23 cellular contexts compared by ENCODE assay signal in genomic region chr1:73756817-73757216, GRCh38.
DNase-seq lines count a peak whose midpoint lies in the region; ATAC-seq, FAIRE-seq and TF ChIP-seq lines count a peak whose summit lies in the region.
"Had no signal": no experiment of that assay in that cellular context is flagged by ENCODE, and none has a peak within 500 bp of the region (broad histone marks: within the 10 kb centered on the region; RNA-seq: fewer than 3 reads in every experiment).

No MANE protein-coding gene starts in this region.

- ATAC-seq in A549 (no peak), HG02973 (IDR thresholded peaks at IDR 0.05; ENCODE audit: unreplicated experiment) (no peak)
- ATAC-seq: CD8-positive, alpha-beta T cell had no signal

- TF ChIP-seq EP300 in A549 (IDR thresholded peaks at IDR 0.05) (no peak), H1 (IDR thresholded peaks at IDR 0.05; ENCODE audit: borderline replicate concordance in 1 of 2, low read depth in 2 of 2, low read length in 2 of 2) (no peak)

- no peak overlapping the region for H3K4me2 ChIP-seq in A549
- no peak overlapping the region for H3K4me2 ChIP-seq in H1 (ENCODE audit: insufficient read depth in 1 of 2, low read depth in 2 of 2, low read length in 2 of 2)
- H3K4me2 ChIP-seq in PC-9 = no peak overlapping the region
- H3K4me2 ChIP-seq: BLaER1 treated with 17β-estradiol and CSF1 and Interleukin-3, amounts not matched to agents 10 nM and 100 nM had no signal

- no peak for TF ChIP-seq RAD21 in A549 (conservative IDR thresholded peaks at IDR 0.05 in 1 of 2, IDR thresholded peaks at IDR 0.05 in 1 of 2)
- TF ChIP-seq RAD21 in H1 (IDR thresholded peaks at IDR 0.05 in 1 of 2, conservative IDR thresholded peaks at IDR 0.05 in 1 of 2; ENCODE audit: low read depth in 2 of 2, low read length in 2 of 2) = no peak

- H3K9ac ChIP-seq in SK-N-MC (ENCODE audit: insufficient read length) (no peak overlapping the region), H1 (replicated peaks in 1 of 4; ENCODE audit: extremely low read depth in 1 of 4, low read depth in 3 of 4, low read length in 3 of 4) (no peak overlapping the region)
- H3K9ac ChIP-seq: BLaER1 treated with 17β-estradiol and CSF1 and Interleukin-3, amounts not matched to agents 10 nM and 100 nM had no signal

- H3K27me3 ChIP-seq in H1 (replicated peaks in 1 of 4; ENCODE audit: control insufficient read depth in 3 of 4, extremely low read depth in 1 of 4, insufficient read depth in 3 of 4, low read length in 3 of 4) = no peaks in the 10 kb centered on the region
- no peaks in the 10 kb centered on the region for H3K27me3 ChIP-seq in PC-9 (ENCODE audit: insufficient read depth, low read depth)
- H3K27me3 ChIP-seq: BLaER1 treated with 17β-estradiol and CSF1 and Interleukin-3, amounts not matched to agents 10 nM and 100 nM had no signal

- H3K9me3 ChIP-seq in A549 (no peaks in the 10 kb centered on the region), SK-N-MC (ENCODE audit: low read depth, low read length) (no peaks in the 10 kb centered on the region), H1 (ENCODE audit: insufficient read depth in 2 of 2, low read depth in 1 of 2, low read length in 1 of 2) (no peaks in the 10 kb centered on the region), PC-9 (ENCODE audit: insufficient read depth, low read depth) (no peaks in the 10 kb centered on the region)
- H3K9me3 ChIP-seq: BLaER1 treated with 17β-estradiol and CSF1 and Interleukin-3, amounts not matched to agents 10 nM and 100 nM; Caco-2 had no signal

- H2AK5ac ChIP-seq in H1 (ENCODE audit: low read depth, low read length) = no peak overlapping the region

- H4K20me1 ChIP-seq in H1 (replicated peaks in 1 of 2; ENCODE audit: control insufficient read depth in 1 of 2, insufficient read depth in 2 of 2, low read length in 2 of 2) (no peaks in the 10 kb centered on the region), PC-9 (ENCODE audit: insufficient read depth) (no peaks in the 10 kb centered on the region)
- H4K20me1 ChIP-seq: BLaER1 treated with 17β-estradiol and CSF1 and Interleukin-3, amounts not matched to agents 10 nM and 100 nM had no signal

- no peaks in the 10 kb centered on the region for H3K23me2 ChIP-seq in H1 (ENCODE audit: low read depth, low read length)

- no peak overlapping the region for H2BK12ac ChIP-seq in H1 (ENCODE audit: low read depth, low read length)

- H3K79me2 ChIP-seq in H1 (ENCODE audit: control insufficient read depth in 1 of 2, insufficient read depth in 2 of 2, low read length in 2 of 2) = no peaks in the 10 kb centered on the region
- no peaks in the 10 kb centered on the region for H3K79me2 ChIP-seq in PC-9 (ENCODE audit: low read depth)

- H2AFZ ChIP-seq in H1 (ENCODE audit: low read length) (no peak overlapping the region), PC-9 (no peak overlapping the region)

- H3K4me3 ChIP-seq in A549 (no peak overlapping the region), SK-N-MC (peak overlapping the region; percentile 21), H1 (ENCODE audit: extremely low read depth in 1 of 4, insufficient read depth in 2 of 4, low read depth in 3 of 4, low read length in 4 of 4) (no peak overlapping the region), PC-9 (no peak overlapping the region)
- H3K4me3 ChIP-seq: BLaER1 treated with 17β-estradiol and CSF1 and Interleukin-3, amounts not matched to agents 10 nM and 100 nM had no signal

- TF ChIP-seq CTCF in A549 (IDR thresholded peaks at IDR 0.05) (no peak), D721Med (IDR thresholded peaks at IDR 0.05; ENCODE audit: insufficient read depth, missing control alignments) (no peak), H1 (IDR thresholded peaks at IDR 0.05; ENCODE audit: control extremely low read depth in 1 of 3, insufficient read depth in 1 of 3, low read depth in 1 of 3, low read length in 3 of 3) (no peak), PC-9 (conservative IDR thresholded peaks at IDR 0.05) (no peak)

- no peak overlapping the region for H3K18ac ChIP-seq in H1 (ENCODE audit: extremely low read depth, low read length)

- H3K9me2 ChIP-seq in PC-9 (ENCODE audit: insufficient read depth) = no peaks in the 10 kb centered on the region

- H2BK120ac ChIP-seq in H1 (replicated peaks; ENCODE audit: low read depth, low read length) = no peak overlapping the region

- H3K56ac ChIP-seq in H1 (replicated peaks; ENCODE audit: insufficient read length, low read depth, low read length) = no peak overlapping the region

- no peak overlapping the region for H3K23ac ChIP-seq in H1 (ENCODE audit: insufficient read length)

- no peak overlapping the region for H2BK20ac ChIP-seq in H1 (ENCODE audit: low read length)

- POLR2A ChIA-PET in A549 (lab: Yijun Ruan, JAX) = no interaction called here
- POLR2A ChIA-PET in H1 (lab: Charles Lee; ENCODE audit: partially characterized antibody) = no interaction called here
- POLR2A ChIA-PET in PC-9 (lab: Charles Lee; ENCODE audit: unreplicated experiment) = no interaction called here

- H3K27ac ChIP-seq in A549 (no peak overlapping the region), SK-N-MC (peak overlapping the region; percentile 12; the same call in 1 of the 2 replicates), H1 (ENCODE audit: low read depth, low read length) (no peak overlapping the region), PC-9 (no peak overlapping the region)
- H3K27ac ChIP-seq: BLaER1 treated with 17β-estradiol and CSF1 and Interleukin-3, amounts not matched to agents 10 nM and 100 nM; C4-2B had no signal

- FAIRE-seq in A549 (lab: Jason Lieb, UNC) = no peak
- FAIRE-seq in D721Med (lab: Jason Lieb, UNC) = peak; percentile 32
- no peak for FAIRE-seq in H1 (lab: Jason Lieb, UNC)
- FAIRE-seq: A204.1, G401.6, GM12891, GM18507 had no signal

- no peaks in the 10 kb centered on the region for H3K79me1 ChIP-seq in H1 (ENCODE audit: low read depth, low read length)

- H3F3A ChIP-seq in PC-9 (ENCODE audit: insufficient read depth, low read depth) = no peaks in the 10 kb centered on the region

- H4K8ac ChIP-seq in H1 (ENCODE audit: extremely low read depth, insufficient read depth, low read length) = no peak overlapping the region

- WGBS in A549 (ENCODE audit: missing lambda C conversion rate) = 9% methylated on average over 2 of the region's 2 CpGs
- 92% methylated on average over 2 of the region's 2 CpGs; no CpG with 5 or more reads in 1 of the 2 experiments for WGBS in H1 (ENCODE audit: extremely low coverage in 1 of 2, insufficient coverage in 1 of 2, insufficient read length in 1 of 2, insufficient replicate concordance in 2 of 2, low coverage in 1 of 2, low lambda C conversion rate in 2 of 2, missing lambda C conversion rate in 1 of 2), 2 experiments

- CTCF ChIA-PET in A549 (lab: Yijun Ruan, JAX) (no interaction called here), H1 (lab: Charles Lee; ENCODE audit: partially characterized antibody) (no interaction called here), PC-9 (lab: Charles Lee) (interaction anchor here (0.6 kb wide), 1 partner anchor 8 kb away, joined by 3 read pairs; no protein-coding TSS in a partner anchor)

- BruUV-seq in PC-9 (replicated peaks; lab: Mats Ljungman, UMichigan) = no TSS peak

- no peaks in the 10 kb centered on the region for H3K4me1 ChIP-seq in A549
- no peaks in the 10 kb centered on the region for H3K4me1 ChIP-seq in H1 (replicated peaks in 1 of 4; ENCODE audit: control insufficient read depth in 3 of 4, insufficient read depth in 4 of 4, low read length in 3 of 4)
- H3K4me1 ChIP-seq in PC-9 (replicated peaks; ENCODE audit: insufficient read depth) = peaks cover 7% of the 10 kb centered on the region; the same call in 1 of the 2 replicates
- H3K4me1 ChIP-seq: BLaER1 treated with 17β-estradiol and CSF1 and Interleukin-3, amounts not matched to agents 10 nM and 100 nM; Caco-2 had no signal

- H3K4ac ChIP-seq in H1 (replicated peaks; ENCODE audit: insufficient read length, low read depth, low read length) = no peak overlapping the region

- H2BK15ac ChIP-seq in H1 (ENCODE audit: low read length) = no peak overlapping the region

- intact Hi-C loops in PC-9 (cut with micrococcal nuclease; ENCODE audit: unreplicated experiment) = loop anchor here (10.0 kb wide), 1 partner anchor 52 kb away; no protein-coding TSS in a partner anchor

- H4K5ac ChIP-seq in H1 (ENCODE audit: insufficient read length, low read depth, low read length) = no peak overlapping the region

- no peak overlapping the region for H4K91ac ChIP-seq in H1 (replicated peaks; ENCODE audit: insufficient read length, low read length)

- no peak for TF ChIP-seq POLR2A in A549 (IDR thresholded peaks at IDR 0.05; ENCODE audit: low read length)
- TF ChIP-seq POLR2A in H1 (IDR thresholded peaks at IDR 0.05; ENCODE audit: control extremely low read depth in 1 of 2, low read depth in 2 of 2, low read length in 2 of 2) = no peak

- no peak overlapping the region for H3K14ac ChIP-seq in H1 (ENCODE audit: insufficient read length)

- H2BK5ac ChIP-seq in H1 (ENCODE audit: low read depth, low read length) = no peak overlapping the region

- DNase-seq in A549 (ENCODE audit: low read depth in 1 of 2, low spot score in 1 of 2) (no peak), D721Med (ENCODE audit: insufficient read length, low spot score) (no peak), SK-N-MC (ENCODE audit: low read depth, low spot score) (no peak), H1 (ENCODE audit: low read depth in 1 of 2, low spot score in 2 of 2) (no peak), PC-9 (no peak), OCI-M2 (lab: John Stamatoyannopoulos, UW; ENCODE audit: unreplicated experiment) (no peak)
- DNase-seq: 8988T; AML-193; Caco-2; Calu3; CD4-positive, alpha-beta T cell; CD8-positive, alpha-beta T cell; DMS 273 treated with DMSO at 0.1 percent for 48 hours; DMS153; DMS53; GF-D8 had no signal

- H3K36me3 ChIP-seq in SK-N-MC (ENCODE audit: insufficient read depth, low read length) (no peaks in the 10 kb centered on the region), H1 (ENCODE audit: control insufficient read depth in 2 of 4, insufficient read depth in 4 of 4, low read length in 3 of 4) (no peaks in the 10 kb centered on the region), PC-9 (ENCODE audit: low read depth) (no peaks in the 10 kb centered on the region)
- H3K36me3 ChIP-seq: BLaER1 treated with 17β-estradiol and CSF1 and Interleukin-3, amounts not matched to agents 10 nM and 100 nM had no signal

TF ChIP-seq in A549, 52 proteins besides CTCF, POLR2A, EP300 and RAD21:
- TF ChIP-seq BHLHE40 (IDR thresholded peaks at IDR 0.05; ENCODE audit: low read depth, low read length) (no peak), MYC (IDR thresholded peaks at IDR 0.05; ENCODE audit: borderline replicate concordance, low read length) (no peak), MAFK (IDR thresholded peaks at IDR 0.05; ENCODE audit: partially characterized antibody) (peak; percentile 64)

TF ChIP-seq in H1, 55 proteins besides CTCF, POLR2A, EP300 and RAD21:
- TF ChIP-seq MAFK (IDR thresholded peaks at IDR 0.05; ENCODE audit: low read depth, low read length) (0 out of 2 replicates have a peak, but pooled peaks have one; percentile 16), CBX5 (IDR thresholded peaks at IDR 0.05; ENCODE audit: low read depth, low read length) (no peak), RNF2 (IDR thresholded peaks at IDR 0.05; ENCODE audit: borderline replicate concordance, low read depth, low read length, missing control alignments, poor library complexity, severe bottlenecking) (no peak)

Comparison
In these comparisons a context has a peak if more than half of its experiments do, and no peak if none do; other contexts are left out.
1. Of the 18 proteins assayed by ChIP-seq in both H1 and A549: peak only in H1: none; only in A549: none; in both: MAFK; in neither: 17.